ENCODE assay signal across 16 cellular contexts in genomic region chr4:100593933-100594332, GRCh38.
"Had no signal": no experiment of that assay in that cellular context is flagged by ENCODE, and none has a peak within 500 bp of the region (broad histone marks: within the 10 kb centered on the region; RNA-seq: fewer than 3 reads in every experiment).

No MANE protein-coding gene starts in this region.

- ATAC-seq: activated T-helper 17 cell treated with anti-CD3 and anti-CD28 coated beads, Interleukin-2, amount 50 U/mL, for 72 hours; foreskin keratinocyte; left ventricle myocardium superior; stimulated activated naive B cell treated with anti-CD40 and anti-IgM and Interleukin-4, amounts not matched to agents 10 μg/mL and 1 μg/mL and 100 μg/mL, for 72 hours had no signal

- DNase-seq: activated CD4-positive, CD25-positive, alpha-beta regulatory T cell treated with anti-CD3 and anti-CD28 coated beads, Interleukin-2, amount 50 U/mL, for 72 hours; activated naive CD4-positive, alpha-beta T cell treated with anti-CD3 and anti-CD28 coated beads, Interleukin-2, amount 10 ng/mL, durations not matched to agents 7 days and 5 days; effector memory CD4-positive, alpha-beta T cell; foreskin keratinocyte; glutamatergic neuron; left ventricle myocardium superior; mesendoderm; nephron progenitor cell; stimulated activated CD4-positive, alpha-beta T cell treated with anti-CD3 and anti-CD28 coated beads, Interleukin-15, amount 100 ng/mL, for 24 hours; stimulated activated CD4-positive, alpha-beta T cell treated with anti-CD3 and anti-CD28 coated beads, Interleukin-4, amount 100 ng/mL, for 1 hour; stimulated activated naive B cell treated with anti-CD40 and anti-IgM and Interleukin-4, amounts not matched to agents 10 μg/mL and 1 μg/mL and 100 μg/mL, for 72 hours had no signal

- H3K4me3 ChIP-seq: right atrium auricular region, skin epidermis, tibial nerve, vagina had no signal
